18 cellular contexts compared by ENCODE assay signal in the genomic region with DNA sequence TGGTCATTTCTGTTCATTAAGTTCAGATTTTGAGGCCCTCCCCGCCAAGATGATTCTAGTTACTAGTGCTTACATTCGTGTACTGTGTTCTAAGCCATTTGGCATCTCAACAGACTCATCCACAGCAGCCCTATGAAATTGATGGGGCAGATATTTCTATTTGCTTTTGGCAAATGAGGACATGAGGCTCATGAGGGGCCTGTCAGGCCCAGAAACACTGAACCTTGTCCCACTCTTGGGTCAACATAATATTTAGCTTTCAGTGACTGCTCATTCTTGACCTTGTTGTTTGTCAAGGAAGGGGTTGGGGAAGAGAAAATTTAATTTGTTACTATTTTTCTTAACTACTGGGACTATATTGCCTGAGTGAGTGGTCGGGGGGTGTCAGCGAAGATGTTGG.
DNase-seq lines count a peak whose midpoint lies in the region; ATAC-seq, FAIRE-seq and TF ChIP-seq lines count a peak whose summit lies in the region.
"Had no signal": no experiment of that assay in that cellular context is flagged by ENCODE, and none has a peak within 500 bp of the region (broad histone marks: within the 10 kb centered on the region; RNA-seq: fewer than 3 reads in every experiment).

No MANE protein-coding gene starts in this region.

- BruUV-seq in HepG2 (replicated peaks; lab: Mats Ljungman, UMichigan), result no TSS peak

- no peak overlapping the region for H3K27ac ChIP-seq in H9 (ENCODE audit: insufficient read length, low read depth, low read length)
- H3K27ac ChIP-seq in HepG2 (ENCODE audit: extremely low read length, insufficient read depth, low read length), result peak overlapping the region; percentile 80
- H3K27ac ChIP-seq: BLaER1, GM23248 had no signal

- H3K4me1 Mint-ChIP-seq in H9 (peaks cover 23 to 30% of the 10 kb centered on the region in 2 experiments), nephron progenitor cell (peaks cover 81% of the 10 kb centered on the region), type B pancreatic cell (ENCODE audit: unreplicated experiment) (peaks cover 65% of the 10 kb centered on the region)
- H3K4me1 Mint-ChIP-seq: CD8-positive, alpha-beta memory T cell had no signal

- TF ChIP-seq CTCF in H9 (conservative IDR thresholded peaks at IDR 0.05), result no peak
- no peak for TF ChIP-seq CTCF in HepG2 (CRISPR knock-in tag; IDR thresholded peaks at IDR 0.05)
- TF ChIP-seq CTCF in nephron progenitor cell (IDR thresholded peaks at IDR 0.05), result no peak
- TF ChIP-seq CTCF in type B pancreatic cell (conservative IDR thresholded peaks at IDR 0.05), result no peak

- H3K4me3 Mint-ChIP-seq in H9 (no peak overlapping the region), nephron progenitor cell (no peak overlapping the region), type B pancreatic cell (no peak overlapping the region)
- H3K4me3 Mint-ChIP-seq: CD8-positive, alpha-beta memory T cell had no signal

- H4K8ac ChIP-seq in H9 (replicated peaks; ENCODE audit: insufficient read length, low read depth, low read length), result no peak overlapping the region

- no peak overlapping the region for H2BK120ac ChIP-seq in H9 (ENCODE audit: low read depth, low read length, poor library complexity, severe bottlenecking)

- intact Hi-C loops in HepG2 (cut with micrococcal nuclease; ENCODE audit: unreplicated experiment), result loop anchor here (10.0 kb wide), 1 partner anchor 245 kb away; no protein-coding TSS in a partner anchor

- CTCF ChIA-PET in HepG2 (lab: Yijun Ruan, JAX; ENCODE audit: low intra/inter-chr PET ratio, low total read pairs), result no interaction called here

- H3K9ac ChIP-seq in H9 (ENCODE audit: extremely low read depth, insufficient read length, low read length) (no peak overlapping the region), HepG2 (ENCODE audit: insufficient read depth, low read depth, low read length) (no peak overlapping the region)
- H3K9ac ChIP-seq: BLaER1, GM23248 had no signal

- no peak overlapping the region for H4K5ac ChIP-seq in H9 (ENCODE audit: insufficient read length, low read depth, low read length)

- H3K79me2 ChIP-seq in H9 (ENCODE audit: insufficient read depth, low read length), result no peaks in the 10 kb centered on the region; the same call in 1 of the 2 replicates
- peaks cover 78% of the 10 kb centered on the region for H3K79me2 ChIP-seq in HepG2 (ENCODE audit: insufficient read depth, low read length)

- no peak overlapping the region for H2BK15ac ChIP-seq in H9 (ENCODE audit: low read depth, low read length)

- H3K4me2 ChIP-seq in H9 (ENCODE audit: insufficient read depth, insufficient read length, low read length) (no peak overlapping the region), HepG2 (ENCODE audit: low read depth, low read length) (peak overlapping the region; percentile 86)
- H3K4me2 ChIP-seq: BLaER1 had no signal

- TF ChIP-seq RAD21 in HepG2 (CRISPR knock-in tag; IDR thresholded peaks at IDR 0.05), result no peak

- H3K23me2 ChIP-seq in H9 (ENCODE audit: insufficient read length, low read depth, low read length, poor library complexity, severe bottlenecking), result no peaks in the 10 kb centered on the region

- peaks cover 2 to 7% of the 10 kb centered on the region in 2 experiments; a peak in 2 of 5 replicates for H3K36me3 ChIP-seq in HepG2 (replicated peaks in 1 of 2; ENCODE audit: control insufficient read depth in 1 of 2, insufficient read depth in 2 of 2, low read length in 2 of 2)

- no peak overlapping the region for H3K14ac ChIP-seq in H9 (ENCODE audit: insufficient read depth, low read length)

- no peaks in the 10 kb centered on the region for H3K9me3 ChIP-seq in H9 (ENCODE audit: control insufficient read depth, low read depth, low read length)
- H3K9me3 ChIP-seq in HepG2 (ENCODE audit: low read length), result no peaks in the 10 kb centered on the region
- H3K9me3 ChIP-seq: BLaER1 had no signal

- H3K27me3 Mint-ChIP-seq in H9 (ENCODE audit: low read depth), result no peaks in the 10 kb centered on the region
- H3K27me3 Mint-ChIP-seq in nephron progenitor cell (ENCODE audit: low read depth, poor library complexity), result no peaks in the 10 kb centered on the region
- no peaks in the 10 kb centered on the region for H3K27me3 Mint-ChIP-seq in type B pancreatic cell
- H3K27me3 Mint-ChIP-seq: CD8-positive, alpha-beta memory T cell had no signal

- no peak overlapping the region for H3K56ac ChIP-seq in H9 (ENCODE audit: insufficient read length, low read depth, low read length)

- H3K18ac ChIP-seq in H9 (ENCODE audit: insufficient read length, low read depth, low read length), result no peak overlapping the region

- POLR2A ChIA-PET in HepG2 (lab: Yijun Ruan, JAX), result interaction anchor here (0.9 to 1.8 kb wide), 4 partner anchors 14 to 127 kb away, joined by 3 to 9 read pairs (median 6); no protein-coding TSS in a partner anchor

- H3K4me3 ChIP-seq in HepG2 (replicated peaks in 1 of 3; ENCODE audit: insufficient read depth in 1 of 3, low read depth in 2 of 3, low read length in 3 of 3), result peak overlapping the region in 2 of 3 experiments; percentile 25 to 36; a peak in 3 of 6 replicates
- H3K4me3 ChIP-seq: BLaER1, GM12878, GM23248 had no signal

- in situ Hi-C loops in HepG2 (cut with HindIII; ENCODE audit: extremely low pct_ligation_motif_present, low pct_unique_long_range_greater_than_20kb), result no loop called here

- no peaks in the 10 kb centered on the region for H4K20me1 ChIP-seq in H9 (ENCODE audit: control insufficient read depth, insufficient read depth, insufficient read length)
- H4K20me1 ChIP-seq in HepG2 (ENCODE audit: insufficient read depth, low read length), result peaks cover 12% of the 10 kb centered on the region; the same call in 1 of the 2 replicates
- H4K20me1 ChIP-seq: BLaER1 had no signal

- no peak overlapping the region for H2BK12ac ChIP-seq in H9 (ENCODE audit: insufficient read length, low read depth, low read length)

- H3K27me3 ChIP-seq in H9 (ENCODE audit: insufficient read depth, low read length), result no peaks in the 10 kb centered on the region
- no peaks in the 10 kb centered on the region for H3K27me3 ChIP-seq in HepG2 (ENCODE audit: control insufficient read depth in 1 of 2, insufficient read depth in 2 of 2, low read length in 2 of 2)
- H3K27me3 ChIP-seq: BLaER1 had no signal

- H3K36me3 Mint-ChIP-seq in H9 (ENCODE audit: insufficient read depth in 1 of 3, low read depth in 3 of 3), result peaks cover 0 to 4% (median 0%) of the 10 kb centered on the region in 3 experiments; a peak in 2 of 7 replicates
- peaks cover 46% of the 10 kb centered on the region for H3K36me3 Mint-ChIP-seq in nephron progenitor cell (ENCODE audit: low read depth)
- peaks cover 27% of the 10 kb centered on the region for H3K36me3 Mint-ChIP-seq in type B pancreatic cell
- H3K36me3 Mint-ChIP-seq: CD8-positive, alpha-beta memory T cell had no signal

- H3T11ph ChIP-seq in H9 (ENCODE audit: low read length), result no peak overlapping the region

- no peak overlapping the region for H3K23ac ChIP-seq in H9 (ENCODE audit: insufficient read length, low read depth, low read length)

- no peak overlapping the region for H2BK5ac ChIP-seq in H9 (ENCODE audit: insufficient read length, low read length)

- TF ChIP-seq EP300 in HepG2 (IDR thresholded peaks at IDR 0.05; ENCODE audit: low read depth in 2 of 2, low read length in 2 of 2) (peak in 1 of 2 experiments; percentile 87; a peak in 2 of 4 replicates), HepG2 (CRISPR knock-in tag; IDR thresholded peaks at IDR 0.05; ENCODE audit: borderline replicate concordance) (peak; percentile 25; the same call in 1 of the 2 replicates)

- H2AK5ac ChIP-seq in H9 (ENCODE audit: insufficient read length, low read length), result no peak overlapping the region

- DNase-seq in H9, result no peak
- DNase-seq in HepG2 (ENCODE audit: low spot score), result peak; percentile 87
- no peak for DNase-seq in nephron progenitor cell
- DNase-seq in type B pancreatic cell (ENCODE audit: extremely low spot score, unreplicated experiment), result no peak
- DNase-seq in KG1 (lab: John Stamatoyannopoulos, UW), result no peak
- DNase-seq in amniotic stem cell (lab: John Stamatoyannopoulos, UW), result no peak
- no peak for DNase-seq in erythroblast (lab: John Stamatoyannopoulos, UW)
- DNase-seq: 8988T; AML-193; CD8-positive, alpha-beta memory T cell; DMS 273 treated with DMSO at 0.1 percent for 48 hours; DMS79; GM23248; H7 had no signal

- peak in 1 of 2 experiments; percentile 15; a peak in 1 of 4 replicates for TF ChIP-seq POLR2A in HepG2 (IDR thresholded peaks at IDR 0.05; ENCODE audit: insufficient read depth in 1 of 2, low read depth in 2 of 2, low read length in 2 of 2)
- TF ChIP-seq POLR2A in erythroblast (IDR thresholded peaks at IDR 0.05; ENCODE audit: low read length), result no peak

- no peaks in the 10 kb centered on the region for H3K79me1 ChIP-seq in H9 (ENCODE audit: insufficient read depth, low read depth, low read length, poor library complexity, severe bottlenecking)

- H3K9me3 Mint-ChIP-seq in H9 (no peaks in the 10 kb centered on the region), nephron progenitor cell (no peaks in the 10 kb centered on the region), type B pancreatic cell (no peaks in the 10 kb centered on the region)

- H3K4ac ChIP-seq in H9 (ENCODE audit: low read depth, low read length), result no peak overlapping the region

- no CpG with 5 or more reads among the region's 4 CpGs for WGBS in H9 (ENCODE audit: extremely low coverage, insufficient read length, low lambda C conversion rate)
- WGBS in HepG2 (ENCODE audit: low lambda C conversion rate), result 5% methylated on average over 4 of the region's 4 CpGs

- peak; percentile 79 for FAIRE-seq in HepG2 (lab: Jason Lieb, UNC)
- FAIRE-seq: GM12878, GM18507, HTR-8/SVneo had no signal

- H2BK20ac ChIP-seq in H9 (ENCODE audit: low read depth, low read length, poor library complexity, severe bottlenecking), result no peak overlapping the region

- H2AFZ ChIP-seq in H9 (ENCODE audit: low read length), result no peak overlapping the region
- no peak overlapping the region for H2AFZ ChIP-seq in HepG2 (ENCODE audit: low read length)
- H2AFZ ChIP-seq: GM23248 had no signal

- peak; percentile 23 for ATAC-seq in HepG2
- ATAC-seq: GM12878 had no signal

- peak overlapping the region in 2 of 3 experiments; percentile 42 to 71; a peak in 3 of 7 replicates for H3K27ac Mint-ChIP-seq in H9
- H3K27ac Mint-ChIP-seq in nephron progenitor cell, result peak overlapping the region; percentile 55
- H3K27ac Mint-ChIP-seq in type B pancreatic cell, result peak overlapping the region; percentile 25
- H3K27ac Mint-ChIP-seq: CD8-positive, alpha-beta memory T cell had no signal

- H4K91ac ChIP-seq in H9 (ENCODE audit: insufficient read length, low read depth, low read length), result no peak overlapping the region

- H3K4me1 ChIP-seq in H9 (ENCODE audit: insufficient read depth, low read length) (peaks cover 11% of the 10 kb centered on the region; the same call in 1 of the 2 replicates), HepG2 (ENCODE audit: insufficient read depth, low read length) (peaks cover 98% of the 10 kb centered on the region)
